ENCODE assay signal across 1 cellular context in the genomic region with DNA sequence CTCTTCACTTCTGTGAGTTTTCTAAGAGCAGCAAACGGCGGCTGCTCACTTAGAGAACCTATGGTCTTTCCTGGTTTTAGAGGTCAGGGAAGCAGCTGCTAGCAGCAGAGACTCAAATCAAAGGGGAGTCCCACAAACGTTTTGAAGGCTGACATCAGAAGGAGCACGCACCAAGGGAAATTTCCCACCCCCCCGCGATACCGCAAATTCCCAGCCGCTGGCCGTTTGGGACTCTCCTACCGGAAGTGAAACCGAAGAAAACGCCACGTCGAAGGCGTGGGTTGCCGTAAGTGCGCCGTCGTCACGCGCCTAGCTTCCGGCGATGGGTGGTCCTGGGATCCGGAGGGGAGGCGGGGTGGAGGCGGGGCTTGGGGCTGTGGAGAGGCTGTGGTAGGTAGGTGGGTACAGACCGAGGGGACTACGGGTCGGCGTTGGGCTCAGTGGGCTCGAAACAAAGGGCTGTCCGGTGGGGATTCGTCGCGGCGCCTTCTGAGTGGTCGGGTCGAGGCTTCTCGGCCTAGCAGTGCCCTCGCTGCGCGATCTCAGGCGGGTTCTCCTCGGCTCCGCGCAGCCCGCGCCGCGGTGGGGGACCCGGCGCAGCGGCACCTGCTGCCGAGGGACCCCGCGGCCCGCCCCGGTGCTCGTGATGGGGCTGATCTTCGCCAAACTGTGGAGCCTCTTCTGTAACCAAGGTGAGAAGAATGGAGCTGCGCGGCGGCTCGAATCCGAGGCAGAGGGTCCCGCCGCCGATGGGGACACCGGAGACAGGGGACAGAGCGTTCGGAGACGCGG.
TF ChIP-seq lines count a peak whose summit lies in the region.

Gene ARL5B, plus strand, starts transcription at position 440 of the 792 bp plus-strand sequence. Its CDS starts 207 bp downstream, at position 647.

TF ChIP-seq in HepG2, 621 proteins besides CTCF, POLR2A, EP300 and RAD21 (continued from another document and continues in another):
- TF ChIP-seq, protein P1, sequence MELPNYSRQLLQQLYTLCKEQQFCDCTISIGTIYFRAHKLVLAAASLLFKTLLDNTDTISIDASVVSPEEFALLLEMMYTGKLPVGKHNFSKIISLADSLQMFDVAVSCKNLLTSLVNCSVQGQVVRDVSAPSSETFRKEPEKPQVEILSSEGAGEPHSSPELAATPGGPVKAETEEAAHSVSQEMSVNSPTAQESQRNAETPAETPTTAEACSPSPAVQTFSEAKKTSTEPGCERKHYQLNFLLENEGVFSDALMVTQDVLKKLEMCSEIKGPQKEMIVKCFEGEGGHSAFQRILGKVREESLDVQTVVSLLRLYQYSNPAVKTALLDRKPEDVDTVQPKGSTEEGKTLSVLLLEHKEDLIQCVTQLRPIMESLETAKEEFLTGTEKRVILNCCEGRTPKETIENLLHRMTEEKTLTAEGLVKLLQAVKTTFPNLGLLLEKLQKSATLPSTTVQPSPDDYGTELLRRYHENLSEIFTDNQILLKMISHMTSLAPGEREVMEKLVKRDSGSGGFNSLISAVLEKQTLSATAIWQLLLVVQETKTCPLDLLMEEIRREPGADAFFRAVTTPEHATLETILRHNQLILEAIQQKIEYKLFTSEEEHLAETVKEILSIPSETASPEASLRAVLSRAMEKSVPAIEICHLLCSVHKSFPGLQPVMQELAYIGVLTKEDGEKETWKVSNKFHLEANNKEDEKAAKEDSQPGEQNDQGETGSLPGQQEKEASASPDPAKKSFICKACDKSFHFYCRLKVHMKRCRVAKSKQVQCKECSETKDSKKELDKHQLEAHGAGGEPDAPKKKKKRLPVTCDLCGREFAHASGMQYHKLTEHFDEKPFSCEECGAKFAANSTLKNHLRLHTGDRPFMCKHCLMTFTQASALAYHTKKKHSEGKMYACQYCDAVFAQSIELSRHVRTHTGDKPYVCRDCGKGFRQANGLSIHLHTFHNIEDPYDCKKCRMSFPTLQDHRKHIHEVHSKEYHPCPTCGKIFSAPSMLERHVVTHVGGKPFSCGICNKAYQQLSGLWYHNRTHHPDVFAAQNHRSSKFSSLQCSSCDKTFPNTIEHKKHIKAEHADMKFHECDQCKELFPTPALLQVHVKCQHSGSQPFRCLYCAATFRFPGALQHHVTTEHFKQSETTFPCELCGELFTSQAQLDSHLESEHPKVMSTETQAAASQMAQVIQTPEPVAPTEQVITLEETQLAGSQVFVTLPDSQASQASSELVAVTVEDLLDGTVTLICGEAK (IDR thresholded peaks at IDR 0.05): peak; percentile 71
- TF ChIP-seq, protein P1 (CRISPR knock-in tag; IDR thresholded peaks at IDR 0.05): peak; percentile 79
- TF ChIP-seq CHCHD3 (CRISPR knock-in tag; IDR thresholded peaks at IDR 0.05) (0 out of 2 replicates have a peak, but pooled peaks have one; percentile 37), STAG1 (CRISPR knock-in tag; IDR thresholded peaks at IDR 0.05) (no peak), ZFP41 (CRISPR knock-in tag; IDR thresholded peaks at IDR 0.05; ENCODE audit: borderline replicate concordance) (no peak), U2AF1 (optimal IDR thresholded peaks at IDR 0.05; ENCODE audit: low read depth, low read length) (no peak), ZSCAN12 (CRISPR knock-in tag; IDR thresholded peaks at IDR 0.05) (0 out of 2 replicates have a peak, but pooled peaks have one; percentile 76), ATF7 (IDR thresholded peaks at IDR 0.05) (no peak), ATF7 (CRISPR knock-in tag; IDR thresholded peaks at IDR 0.05) (no peak), FIP1L1 (IDR thresholded peaks at IDR 0.05; ENCODE audit: borderline replicate concordance, insufficient read depth, low read depth, low read length) (no peak), ZIK1 (CRISPR knock-in tag; IDR thresholded peaks at IDR 0.05; ENCODE audit: borderline replicate concordance, low read depth) (no peak), KLF11 (CRISPR knock-in tag; IDR thresholded peaks at IDR 0.05) (peak; percentile 68; the same call in 1 of the 2 replicates), KLF13 (CRISPR knock-in tag; IDR thresholded peaks at IDR 0.05) (no peak), CEBPB (IDR thresholded peaks at IDR 0.05; ENCODE audit: borderline replicate concordance, low read depth, low read length) (no peak; the same call in 1 of the 2 replicates), ZNF431 (CRISPR knock-in tag; IDR thresholded peaks at IDR 0.05; ENCODE audit: borderline replicate concordance, low read depth) (no peak), REPIN1 (CRISPR knock-in tag; IDR thresholded peaks at IDR 0.05; ENCODE audit: borderline replicate concordance, low read depth) (peak; percentile 71), ZNF292 (CRISPR knock-in tag; IDR thresholded peaks at IDR 0.05; ENCODE audit: borderline replicate concordance, low read depth) (0 out of 2 replicates have a peak, but pooled peaks have one; percentile 39), ZNF75D (CRISPR knock-in tag; IDR thresholded peaks at IDR 0.05; ENCODE audit: borderline replicate concordance) (no peak), SMYD3 (CRISPR knock-in tag; IDR thresholded peaks at IDR 0.05) (no peak), ZNF256 (CRISPR knock-in tag; conservative IDR thresholded peaks at IDR 0.05) (no peak), NFE2L1 (CRISPR knock-in tag; IDR thresholded peaks at IDR 0.05; ENCODE audit: borderline replicate concordance) (no peak), ZBTB7B (CRISPR knock-in tag; IDR thresholded peaks at IDR 0.05) (peak; percentile 69), THAP11 (CRISPR knock-in tag; IDR thresholded peaks at IDR 0.05) (peak; percentile 89), MYPOP (CRISPR knock-in tag; IDR thresholded peaks at IDR 0.05) (peak; percentile 31; the same call in 1 of the 2 replicates), SP1 (IDR thresholded peaks at IDR 0.05) (no peak), SP1 (CRISPR knock-in tag; IDR thresholded peaks at IDR 0.05) (peak; percentile 69; the same call in 1 of the 2 replicates), KDM3A (CRISPR knock-in tag; IDR thresholded peaks at IDR 0.05; ENCODE audit: low read depth) (peak; percentile 54; the same call in 1 of the 2 replicates)
- TF ChIP-seq, protein P2, sequence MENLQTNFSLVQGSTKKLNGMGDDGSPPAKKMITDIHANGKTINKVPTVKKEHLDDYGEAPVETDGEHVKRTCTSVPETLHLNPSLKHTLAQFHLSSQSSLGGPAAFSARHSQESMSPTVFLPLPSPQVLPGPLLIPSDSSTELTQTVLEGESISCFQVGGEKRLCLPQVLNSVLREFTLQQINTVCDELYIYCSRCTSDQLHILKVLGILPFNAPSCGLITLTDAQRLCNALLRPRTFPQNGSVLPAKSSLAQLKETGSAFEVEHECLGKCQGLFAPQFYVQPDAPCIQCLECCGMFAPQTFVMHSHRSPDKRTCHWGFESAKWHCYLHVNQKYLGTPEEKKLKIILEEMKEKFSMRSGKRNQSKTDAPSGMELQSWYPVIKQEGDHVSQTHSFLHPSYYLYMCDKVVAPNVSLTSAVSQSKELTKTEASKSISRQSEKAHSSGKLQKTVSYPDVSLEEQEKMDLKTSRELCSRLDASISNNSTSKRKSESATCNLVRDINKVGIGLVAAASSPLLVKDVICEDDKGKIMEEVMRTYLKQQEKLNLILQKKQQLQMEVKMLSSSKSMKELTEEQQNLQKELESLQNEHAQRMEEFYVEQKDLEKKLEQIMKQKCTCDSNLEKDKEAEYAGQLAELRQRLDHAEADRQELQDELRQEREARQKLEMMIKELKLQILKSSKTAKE (CRISPR knock-in tag; IDR thresholded peaks at IDR 0.05; ENCODE audit: borderline replicate concordance): 0 out of 2 replicates have a peak, but pooled peaks have one; percentile 28
- TF ChIP-seq, protein P3, sequence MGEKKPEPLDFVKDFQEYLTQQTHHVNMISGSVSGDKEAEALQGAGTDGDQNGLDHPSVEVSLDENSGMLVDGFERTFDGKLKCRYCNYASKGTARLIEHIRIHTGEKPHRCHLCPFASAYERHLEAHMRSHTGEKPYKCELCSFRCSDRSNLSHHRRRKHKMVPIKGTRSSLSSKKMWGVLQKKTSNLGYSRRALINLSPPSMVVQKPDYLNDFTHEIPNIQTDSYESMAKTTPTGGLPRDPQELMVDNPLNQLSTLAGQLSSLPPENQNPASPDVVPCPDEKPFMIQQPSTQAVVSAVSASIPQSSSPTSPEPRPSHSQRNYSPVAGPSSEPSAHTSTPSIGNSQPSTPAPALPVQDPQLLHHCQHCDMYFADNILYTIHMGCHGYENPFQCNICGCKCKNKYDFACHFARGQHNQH (CRISPR knock-in tag; IDR thresholded peaks at IDR 0.05): peak; percentile 63
- TF ChIP-seq, protein P4, sequence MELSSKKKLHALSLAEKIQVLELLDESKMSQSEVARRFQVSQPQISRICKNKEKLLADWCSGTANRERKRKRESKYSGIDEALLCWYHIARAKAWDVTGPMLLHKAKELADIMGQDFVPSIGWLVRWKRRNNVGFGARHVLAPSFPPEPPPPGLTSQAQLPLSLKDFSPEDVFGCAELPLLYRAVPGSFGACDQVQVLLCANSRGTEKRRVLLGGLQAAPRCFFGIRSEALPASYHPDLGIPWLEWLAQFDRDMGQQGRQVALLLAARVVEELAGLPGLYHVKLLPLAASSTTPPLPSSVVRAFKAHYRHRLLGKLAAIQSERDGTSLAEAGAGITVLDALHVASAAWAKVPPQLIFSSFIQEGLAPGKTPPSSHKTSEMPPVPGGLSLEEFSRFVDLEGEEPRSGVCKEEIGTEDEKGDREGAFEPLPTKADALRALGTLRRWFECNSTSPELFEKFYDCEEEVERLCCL (CRISPR knock-in tag; IDR thresholded peaks at IDR 0.05; ENCODE audit: borderline replicate concordance): no peak
- TF ChIP-seq, protein P5, sequence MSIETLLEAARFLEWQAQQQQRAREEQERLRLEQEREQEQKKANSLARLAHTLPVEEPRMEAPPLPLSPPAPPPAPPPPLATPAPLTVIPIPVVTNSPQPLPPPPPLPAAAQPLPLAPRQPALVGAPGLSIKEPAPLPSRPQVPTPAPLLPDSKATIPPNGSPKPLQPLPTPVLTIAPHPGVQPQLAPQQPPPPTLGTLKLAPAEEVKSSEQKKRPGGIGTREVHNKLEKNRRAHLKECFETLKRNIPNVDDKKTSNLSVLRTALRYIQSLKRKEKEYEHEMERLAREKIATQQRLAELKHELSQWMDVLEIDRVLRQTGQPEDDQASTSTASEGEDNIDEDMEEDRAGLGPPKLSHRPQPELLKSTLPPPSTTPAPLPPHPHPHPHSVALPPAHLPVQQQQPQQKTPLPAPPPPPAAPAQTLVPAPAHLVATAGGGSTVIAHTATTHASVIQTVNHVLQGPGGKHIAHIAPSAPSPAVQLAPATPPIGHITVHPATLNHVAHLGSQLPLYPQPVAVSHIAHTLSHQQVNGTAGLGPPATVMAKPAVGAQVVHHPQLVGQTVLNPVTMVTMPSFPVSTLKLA (IDR thresholded peaks at IDR 0.05): peak; percentile 50
- TF ChIP-seq, protein P6, sequence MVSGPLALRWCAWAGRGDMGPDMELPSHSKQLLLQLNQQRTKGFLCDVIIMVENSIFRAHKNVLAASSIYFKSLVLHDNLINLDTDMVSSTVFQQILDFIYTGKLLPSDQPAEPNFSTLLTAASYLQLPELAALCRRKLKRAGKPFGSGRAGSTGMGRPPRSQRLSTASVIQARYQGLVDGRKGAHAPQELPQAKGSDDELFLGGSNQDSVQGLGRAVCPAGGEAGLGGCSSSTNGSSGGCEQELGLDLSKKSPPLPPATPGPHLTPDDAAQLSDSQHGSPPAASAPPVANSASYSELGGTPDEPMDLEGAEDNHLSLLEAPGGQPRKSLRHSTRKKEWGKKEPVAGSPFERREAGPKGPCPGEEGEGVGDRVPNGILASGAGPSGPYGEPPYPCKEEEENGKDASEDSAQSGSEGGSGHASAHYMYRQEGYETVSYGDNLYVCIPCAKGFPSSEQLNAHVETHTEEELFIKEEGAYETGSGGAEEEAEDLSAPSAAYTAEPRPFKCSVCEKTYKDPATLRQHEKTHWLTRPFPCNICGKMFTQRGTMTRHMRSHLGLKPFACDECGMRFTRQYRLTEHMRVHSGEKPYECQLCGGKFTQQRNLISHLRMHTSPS (CRISPR knock-in tag; IDR thresholded peaks at IDR 0.05; ENCODE audit: low read depth): peak; percentile 36; the same call in 1 of the 2 replicates
- TF ChIP-seq, protein P7, sequence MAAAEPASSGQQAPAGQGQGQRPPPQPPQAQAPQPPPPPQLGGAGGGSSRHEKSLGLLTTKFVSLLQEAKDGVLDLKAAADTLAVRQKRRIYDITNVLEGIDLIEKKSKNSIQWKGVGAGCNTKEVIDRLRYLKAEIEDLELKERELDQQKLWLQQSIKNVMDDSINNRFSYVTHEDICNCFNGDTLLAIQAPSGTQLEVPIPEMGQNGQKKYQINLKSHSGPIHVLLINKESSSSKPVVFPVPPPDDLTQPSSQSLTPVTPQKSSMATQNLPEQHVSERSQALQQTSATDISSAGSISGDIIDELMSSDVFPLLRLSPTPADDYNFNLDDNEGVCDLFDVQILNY (CRISPR knock-in tag; conservative IDR thresholded peaks at IDR 0.05): no peak
